ENCODE assay signal across 10 cellular contexts in the genomic region with DNA sequence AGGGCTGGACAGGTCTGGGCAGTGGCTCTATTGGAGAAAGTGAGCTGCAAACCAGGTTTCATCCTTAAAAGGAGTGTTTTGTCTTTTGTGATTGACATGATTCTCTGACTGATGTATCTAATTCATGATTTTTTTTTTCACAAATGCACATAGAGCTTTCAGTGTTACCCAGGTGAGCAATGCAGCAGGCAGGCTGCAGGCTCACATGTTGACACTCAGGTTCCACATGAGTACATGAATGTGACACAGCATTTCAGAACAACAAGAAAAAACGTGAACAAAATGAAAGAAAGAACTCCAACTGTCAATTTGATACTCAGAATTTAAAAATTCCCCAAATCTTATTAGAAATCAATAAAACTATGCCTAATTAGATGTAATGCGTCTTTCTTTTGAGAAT.
DNase-seq lines count a peak whose midpoint lies in the region; ATAC-seq, FAIRE-seq and TF ChIP-seq lines count a peak whose summit lies in the region.
"Had no signal": no experiment of that assay in that cellular context is flagged by ENCODE, and none has a peak within 500 bp of the region (broad histone marks: within the 10 kb centered on the region; RNA-seq: fewer than 3 reads in every experiment).

No MANE protein-coding gene starts in this region.

- CTCF ChIA-PET in HepG2 (lab: Yijun Ruan, JAX; ENCODE audit: low intra/inter-chr PET ratio, low total read pairs) (no interaction called here), HEK293T (lab: Yijun Ruan, JAX) (interaction anchor here (0.8 kb wide), 1 partner anchor 339 kb away, joined by 3 read pairs; no protein-coding TSS in a partner anchor)

- H4K20me1 ChIP-seq in BLaER1 treated with 17β-estradiol and CSF1 and Interleukin-3, amounts not matched to agents 10 nM and 100 nM: no peaks in the 10 kb centered on the region
- H4K20me1 ChIP-seq in HepG2 (ENCODE audit: insufficient read depth, low read length): no peaks in the 10 kb centered on the region

- no peak for TF ChIP-seq RAD21 in HepG2 (CRISPR knock-in tag; IDR thresholded peaks at IDR 0.05)

- BruUV-seq in HepG2 (replicated peaks; lab: Mats Ljungman, UMichigan): no TSS peak

- H3K79me2 ChIP-seq in HepG2 (ENCODE audit: insufficient read depth, low read length): no peaks in the 10 kb centered on the region

- TF ChIP-seq POLR2A in HepG2 (IDR thresholded peaks at IDR 0.05; ENCODE audit: insufficient read depth in 1 of 2, low read depth in 2 of 2, low read length in 2 of 2): no peak

- FAIRE-seq in islet of Langerhans (lab: Jason Lieb, UNC) (peak; percentile 30), HepG2 (lab: Jason Lieb, UNC) (no peak)

- H2AFZ ChIP-seq in HepG2 (ENCODE audit: low read length): no peak overlapping the region

- no peak for TF ChIP-seq CTCF in HepG2 (CRISPR knock-in tag; IDR thresholded peaks at IDR 0.05)

- H3K36me3 ChIP-seq in BLaER1 treated with 17β-estradiol and CSF1 and Interleukin-3, amounts not matched to agents 10 nM and 100 nM: no peaks in the 10 kb centered on the region
- H3K36me3 ChIP-seq in SJSA1: no peaks in the 10 kb centered on the region
- H3K36me3 ChIP-seq in HepG2 (replicated peaks in 1 of 2; ENCODE audit: control insufficient read depth in 1 of 2, insufficient read depth in 2 of 2, low read length in 2 of 2): no peaks in the 10 kb centered on the region

- POLR2A ChIA-PET in HepG2 (lab: Yijun Ruan, JAX) (no interaction called here), HEK293T (lab: Yijun Ruan, JAX) (no interaction called here)

- in situ Hi-C loops in HepG2 (cut with HindIII; ENCODE audit: extremely low pct_ligation_motif_present, low pct_unique_long_range_greater_than_20kb): no loop called here

- intact Hi-C loops in HepG2 (cut with micrococcal nuclease; ENCODE audit: unreplicated experiment): no loop called here

- peak overlapping the region in 5 of 11 experiments; percentile 47 to 70 (median 65); a peak in 10 of 22 replicates for H3K9ac ChIP-seq in BLaER1 treated with 17β-estradiol and CSF1 and Interleukin-3, amounts not matched to agents 10 nM and 100 nM
- H3K9ac ChIP-seq in HepG2 (ENCODE audit: insufficient read depth, low read depth, low read length): no peak overlapping the region

- no peaks in the 10 kb centered on the region for H3K27me3 ChIP-seq in BLaER1 treated with 17β-estradiol and CSF1 and Interleukin-3, amounts not matched to agents 10 nM and 100 nM
- H3K27me3 ChIP-seq in SJSA1 (replicated peaks) (no peaks in the 10 kb centered on the region), HepG2 (ENCODE audit: control insufficient read depth in 1 of 2, insufficient read depth in 2 of 2, low read length in 2 of 2) (no peaks in the 10 kb centered on the region)

- ATAC-seq in GM18858 (IDR thresholded peaks at IDR 0.05; ENCODE audit: unreplicated experiment) (peak; percentile 12), HepG2 (no peak), HG02588 (IDR thresholded peaks at IDR 0.05; ENCODE audit: unreplicated experiment) (no peak), HG03097 (IDR thresholded peaks at IDR 0.05; ENCODE audit: low FRiP score, unreplicated experiment) (no peak)

- H3K4me1 ChIP-seq in BLaER1 treated with 17β-estradiol and CSF1 and Interleukin-3, amounts not matched to agents 10 nM and 100 nM: peaks cover 51 to 99% (median 72%) of the 10 kb centered on the region in 10 experiments
- H3K4me1 ChIP-seq in SJSA1 (replicated peaks) (peaks cover 20% of the 10 kb centered on the region), HepG2 (ENCODE audit: insufficient read depth, low read length) (no peaks in the 10 kb centered on the region)

- peak overlapping the region in 1 of 10 experiments; percentile 16; a peak in 1 of 20 replicates for H3K4me3 ChIP-seq in BLaER1 treated with 17β-estradiol and CSF1 and Interleukin-3, amounts not matched to agents 10 nM and 100 nM
- H3K4me3 ChIP-seq in SJSA1 (no peak overlapping the region), HepG2 (replicated peaks in 1 of 3; ENCODE audit: insufficient read depth in 1 of 3, low read depth in 2 of 3, low read length in 3 of 3) (no peak overlapping the region)

- DNase-seq in SJSA1 (ENCODE audit: low read depth in 1 of 2, low spot score in 2 of 2): no peak
- no peak for DNase-seq in HepG2 (ENCODE audit: low spot score)
- no peak for DNase-seq in HEK293T (ENCODE audit: extremely low spot score)
- DNase-seq: activated gamma-delta T cell, T-helper 9 cell had no signal

- WGBS in HepG2 (ENCODE audit: low lambda C conversion rate): 4% methylated on average over 2 of the region's 2 CpGs

- peak overlapping the region in 9 of 11 experiments; percentile 38 to 77 (median 61); a peak in 16 of 22 replicates for H3K27ac ChIP-seq in BLaER1 treated with 17β-estradiol and CSF1 and Interleukin-3, amounts not matched to agents 10 nM and 100 nM
- peak overlapping the region; percentile 19; the same call in 1 of the 2 replicates for H3K27ac ChIP-seq in SJSA1
- no peak overlapping the region for H3K27ac ChIP-seq in HepG2 (ENCODE audit: extremely low read length, insufficient read depth, low read length)

- no peak for TF ChIP-seq EP300 in HepG2 (IDR thresholded peaks at IDR 0.05; ENCODE audit: low read depth in 2 of 2, low read length in 2 of 2)
- no peak for TF ChIP-seq EP300 in HepG2 (CRISPR knock-in tag; IDR thresholded peaks at IDR 0.05; ENCODE audit: borderline replicate concordance)

- peak overlapping the region; percentile 63 to 86 (median 79) for H3K4me2 ChIP-seq in BLaER1 treated with 17β-estradiol and CSF1 and Interleukin-3, amounts not matched to agents 10 nM and 100 nM
- H3K4me2 ChIP-seq in HepG2 (ENCODE audit: low read depth, low read length): no peak overlapping the region

- H3K9me3 ChIP-seq in BLaER1 treated with 17β-estradiol and CSF1 and Interleukin-3, amounts not matched to agents 10 nM and 100 nM (replicated peaks in 1 of 11): peaks cover 7 to 34% (median 18%) of the 10 kb centered on the region in 11 experiments; a peak in 20 of 22 replicates
- H3K9me3 ChIP-seq in SJSA1 (replicated peaks) (no peaks in the 10 kb centered on the region), HepG2 (ENCODE audit: low read length) (no peaks in the 10 kb centered on the region)

TF ChIP-seq in HepG2, 621 proteins besides CTCF, POLR2A, EP300 and RAD21 (continues in another document):
- TF ChIP-seq ZNF652 (CRISPR knock-in tag; IDR thresholded peaks at IDR 0.05; ENCODE audit: borderline replicate concordance, low read depth): no peak
- TF ChIP-seq, protein P1, sequence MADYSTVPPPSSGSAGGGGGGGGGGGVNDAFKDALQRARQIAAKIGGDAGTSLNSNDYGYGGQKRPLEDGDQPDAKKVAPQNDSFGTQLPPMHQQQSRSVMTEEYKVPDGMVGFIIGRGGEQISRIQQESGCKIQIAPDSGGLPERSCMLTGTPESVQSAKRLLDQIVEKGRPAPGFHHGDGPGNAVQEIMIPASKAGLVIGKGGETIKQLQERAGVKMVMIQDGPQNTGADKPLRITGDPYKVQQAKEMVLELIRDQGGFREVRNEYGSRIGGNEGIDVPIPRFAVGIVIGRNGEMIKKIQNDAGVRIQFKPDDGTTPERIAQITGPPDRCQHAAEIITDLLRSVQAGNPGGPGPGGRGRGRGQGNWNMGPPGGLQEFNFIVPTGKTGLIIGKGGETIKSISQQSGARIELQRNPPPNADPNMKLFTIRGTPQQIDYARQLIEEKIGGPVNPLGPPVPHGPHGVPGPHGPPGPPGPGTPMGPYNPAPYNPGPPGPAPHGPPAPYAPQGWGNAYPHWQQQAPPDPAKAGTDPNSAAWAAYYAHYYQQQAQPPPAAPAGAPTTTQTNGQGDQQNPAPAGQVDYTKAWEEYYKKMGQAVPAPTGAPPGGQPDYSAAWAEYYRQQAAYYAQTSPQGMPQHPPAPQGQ (CRISPR knock-in tag; IDR thresholded peaks at IDR 0.05; ENCODE audit: borderline replicate concordance): no peak
- TF ChIP-seq SP4 (CRISPR knock-in tag; IDR thresholded peaks at IDR 0.05): no peak
- no peak for TF ChIP-seq MEIS2 (CRISPR knock-in tag; IDR thresholded peaks at IDR 0.05)
- no peak for TF ChIP-seq EZH2 (conservative IDR thresholded peaks at IDR 0.05; ENCODE audit: low read depth, low read length)
- no peak for TF ChIP-seq DMAP1 (CRISPR knock-in tag; IDR thresholded peaks at IDR 0.05)

TF ChIP-seq in HEK293T, 16 proteins besides CTCF, POLR2A, EP300 and RAD21:
- TF ChIP-seq BHLHE40 (IDR thresholded peaks at IDR 0.05; ENCODE audit: borderline replicate concordance) (no peak), ZNF384 (IDR thresholded peaks at IDR 0.05) (no peak), TARDBP (IDR thresholded peaks at IDR 0.05) (no peak), LEF1 (IDR thresholded peaks at IDR 0.05; ENCODE audit: borderline replicate concordance) (no peak), HDGF (IDR thresholded peaks at IDR 0.05; ENCODE audit: borderline replicate concordance) (no peak), FOXM1 (IDR thresholded peaks at IDR 0.05; ENCODE audit: borderline replicate concordance) (no peak), NFRKB (IDR thresholded peaks at IDR 0.05) (no peak), SUZ12 (IDR thresholded peaks at IDR 0.05) (no peak), L3MBTL2 (conservative IDR thresholded peaks at IDR 0.05) (no peak), ARNT (IDR thresholded peaks at IDR 0.05) (no peak), FOXA1 (IDR thresholded peaks at IDR 0.05) (no peak), CTBP1 (IDR thresholded peaks at IDR 0.05; ENCODE audit: borderline replicate concordance) (no peak), ELF4 (IDR thresholded peaks at IDR 0.05) (no peak), FOXK2 (IDR thresholded peaks at IDR 0.05) (no peak), SP1 (IDR thresholded peaks at IDR 0.05) (no peak)
